15 cellular contexts compared by ENCODE assay signal in the genomic region with DNA sequence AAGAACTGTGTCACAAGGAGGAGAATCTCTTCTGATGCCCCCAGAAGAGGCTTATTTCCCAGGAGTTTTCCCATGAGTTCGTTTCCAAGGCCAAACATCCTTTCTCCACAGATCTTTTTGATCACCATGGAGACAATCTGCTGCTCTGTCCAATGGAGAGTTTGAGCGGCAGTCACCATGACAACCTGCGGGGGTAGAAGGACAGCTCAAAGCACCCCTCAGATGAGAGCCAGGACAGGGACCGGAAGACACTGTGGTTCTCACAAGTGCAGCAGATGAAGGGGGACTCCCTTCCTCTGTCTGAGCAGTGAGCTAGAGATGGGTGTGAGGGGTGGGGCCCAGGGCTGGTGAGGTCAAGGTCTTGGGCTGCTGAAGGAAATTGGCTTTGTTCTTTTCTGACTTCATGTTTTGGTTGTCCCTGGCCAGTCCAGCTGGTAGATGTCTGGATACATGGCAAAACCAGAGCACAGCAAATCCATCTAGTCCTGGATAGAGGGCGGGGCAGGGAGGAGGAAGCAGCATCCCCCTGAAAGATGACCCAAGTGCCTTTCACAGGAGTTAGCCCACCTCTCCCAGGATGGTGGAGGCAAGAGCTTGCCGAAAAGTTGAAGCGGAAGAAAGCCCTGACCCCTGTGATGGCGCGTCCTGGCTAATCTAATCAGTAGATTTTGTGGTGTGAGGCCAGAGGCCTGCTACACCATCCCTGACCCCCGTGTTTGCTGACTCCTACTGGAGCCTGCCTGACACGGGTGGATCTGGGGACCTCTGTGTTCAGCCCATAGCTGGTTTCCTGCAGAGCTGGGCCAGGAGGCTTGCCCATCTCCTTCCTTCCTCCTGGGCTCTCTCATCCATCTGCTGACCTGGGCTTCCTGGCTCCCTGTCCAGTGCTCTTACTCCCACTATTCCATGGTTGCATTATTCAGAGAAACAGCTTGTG.
DNase-seq lines count a peak whose midpoint lies in the region; ATAC-seq lines count a peak whose summit lies in the region.
"Had no signal": no experiment of that assay in that cellular context is flagged by ENCODE, and none has a peak within 500 bp of the region (broad histone marks: within the 10 kb centered on the region; RNA-seq: fewer than 3 reads in every experiment).

No MANE protein-coding gene starts in this region.

- DNase-seq in NCI-H1105 treated with DMSO at 0.1 percent for 48 hours (lab: John Stamatoyannopoulos, UW) (peak; percentile 12), NCI-H1105 (lab: John Stamatoyannopoulos, UW) (no peak)
- DNase-seq in stimulated activated CD8-positive, alpha-beta memory T cell treated with anti-CD3 and anti-CD28 coated beads, Interleukin-15, amount 100 ng/mL, for 48 hours (ENCODE audit: low read depth in 2 of 2) = peak; percentile 8 to 18
- no peak for DNase-seq in stimulated activated CD4-positive, alpha-beta T cell treated with anti-CD3 and anti-CD28 coated beads, Interleukin-15, amount 100 ng/mL, for 24 hours
- DNase-seq: midbrain, NCI-H2029, stomach had no signal

- H3K27ac ChIP-seq in cingulate gyrus (ENCODE audit: low read depth, low read length) = peak overlapping the region; percentile 10
- H3K27ac ChIP-seq: A549, skin epidermis, stomach, VCaP had no signal

- ATAC-seq in HG02798 (IDR thresholded peaks at IDR 0.05; ENCODE audit: poor library complexity, unreplicated experiment) = peak; percentile 82
- ATAC-seq in HG03439 (IDR thresholded peaks at IDR 0.05; ENCODE audit: unreplicated experiment) = no peak
- no peak for ATAC-seq in HG02678 (IDR thresholded peaks at IDR 0.05; ENCODE audit: unreplicated experiment)
- ATAC-seq: A549, HCT116 had no signal

Comparison
In these comparisons a context has a peak if more than half of its experiments do, and no peak if none do; other contexts are left out.
1. DNase-seq: peak in NCI-H1105 treated with DMSO at 0.1 percent for 48 hours (single experiment) and stimulated activated CD8-positive, alpha-beta memory T cell treated with anti-CD3 and anti-CD28 coated beads, Interleukin-15, amount 100 ng/mL, for 48 hours (2 of 2); none in NCI-H1105 (single experiment) and stimulated activated CD4-positive, alpha-beta T cell treated with anti-CD3 and anti-CD28 coated beads, Interleukin-15, amount 100 ng/mL, for 24 hours (single experiment).